In the genomic region with DNA sequence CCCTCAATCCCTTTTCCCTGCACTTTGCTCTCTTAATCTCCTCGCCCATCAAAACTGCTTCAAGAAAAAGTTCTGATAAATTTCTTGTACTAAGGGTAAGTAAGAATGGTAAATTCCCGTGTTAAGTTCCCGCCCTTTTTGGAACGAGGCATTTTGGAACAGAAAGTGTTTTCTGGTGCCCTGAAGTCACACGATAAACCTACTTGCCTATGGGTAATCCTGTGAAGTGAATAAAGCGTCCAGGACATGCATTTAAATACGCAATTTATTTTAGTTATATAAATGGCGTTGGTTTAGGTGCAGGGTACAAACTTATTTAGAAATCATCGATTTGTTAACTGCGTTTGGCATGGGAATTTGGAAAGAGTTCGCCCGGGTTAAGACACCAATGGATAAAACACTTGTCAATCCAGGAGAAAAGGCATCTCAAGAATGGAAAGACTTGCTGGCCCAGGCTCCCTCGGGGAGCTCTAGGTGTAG, we compare ENCODE assay signal across 8 cellular contexts. TPM values are rescaled to one million over a fixed set of nuclear protein-coding genes. Genes with fewer than 3 reads are reported as not detected.
A peak's percentile ranks its signal among the peaks of the same experiment; 100 is the strongest.
DNase-seq lines count a peak whose midpoint lies in the region; TF ChIP-seq lines count a peak whose summit lies in the region.

No MANE protein-coding gene starts in this region.

- peaks cover 7% of the 10 kb centered on the region for H3K4me1 ChIP-seq in ovary (ENCODE audit: insufficient read depth)

- no peak for TF ChIP-seq EP300 in ovary (IDR thresholded peaks at IDR 0.05)

- intact Hi-C loops in ovary (cut with DNase I): loop anchor here in 1 of 4 donors (10.0 kb wide), 2 partner anchors 75 to 245 kb away; a partner anchor contains a TSS

- H3K4me3 ChIP-seq in ovary: peak overlapping the region; percentile 90

- H3K27ac ChIP-seq in ovary: peak overlapping the region; percentile 56 to 86

- no peaks in the 10 kb centered on the region for H3K27me3 ChIP-seq in ovary

- H3K4me1 Mint-ChIP-seq in activated naive CD4-positive, alpha-beta T cell treated with anti-CD3 and anti-CD28 coated beads, Interleukin-2, amount 10 ng/mL, durations not matched to agents 7 days and 5 days: peaks cover 38% of the 10 kb centered on the region
- peaks cover 40% of the 10 kb centered on the region for H3K4me1 Mint-ChIP-seq in T-helper 2 cell treated with Interferon-gamma antibody and Interleukin-4, amounts not matched to agents 5 μg/mL and 100 μg/mL, for 36 hours (ENCODE audit: low read depth)

- peak overlapping the region; percentile 96 for H3K27ac Mint-ChIP-seq in activated naive CD4-positive, alpha-beta T cell treated with anti-CD3 and anti-CD28 coated beads, Interleukin-2, amount 10 ng/mL, durations not matched to agents 7 days and 5 days
- peak overlapping the region; percentile 96 for H3K27ac Mint-ChIP-seq in T-helper 2 cell treated with Interferon-gamma antibody and Interleukin-4, amounts not matched to agents 5 μg/mL and 100 μg/mL, for 36 hours

- H3K36me3 ChIP-seq in ovary: no peaks in the 10 kb centered on the region

- TF ChIP-seq CTCF in ovary (IDR thresholded peaks at IDR 0.05): no peak

- H3K9me3 Mint-ChIP-seq in activated naive CD4-positive, alpha-beta T cell treated with anti-CD3 and anti-CD28 coated beads, Interleukin-2, amount 10 ng/mL, durations not matched to agents 7 days and 5 days: no peaks in the 10 kb centered on the region
- no peaks in the 10 kb centered on the region for H3K9me3 Mint-ChIP-seq in T-helper 2 cell treated with Interferon-gamma antibody and Interleukin-4, amounts not matched to agents 5 μg/mL and 100 μg/mL, for 36 hours

- TF ChIP-seq POLR2A in ovary (IDR thresholded peaks at IDR 0.05): no peak

- peak overlapping the region; percentile 96 for H3K4me3 Mint-ChIP-seq in activated naive CD4-positive, alpha-beta T cell treated with anti-CD3 and anti-CD28 coated beads, Interleukin-2, amount 10 ng/mL, durations not matched to agents 7 days and 5 days
- H3K4me3 Mint-ChIP-seq in T-helper 2 cell treated with Interferon-gamma antibody and Interleukin-4, amounts not matched to agents 5 μg/mL and 100 μg/mL, for 36 hours: peak overlapping the region; percentile 95

- no peaks in the 10 kb centered on the region for H3K9me3 ChIP-seq in ovary

- DNase-seq in activated naive CD4-positive, alpha-beta T cell treated with anti-CD3 and anti-CD28 coated beads, Interleukin-2, amount 10 ng/mL, durations not matched to agents 7 days and 5 days: peak; percentile 44
- DNase-seq in activated naive CD4-positive, alpha-beta T cell treated with anti-CD3 and anti-CD28 coated beads, Interleukin-2, amount 50 U/mL, for 16 hours: no peak
- DNase-seq in T-helper 2 cell treated with Interferon-gamma antibody and Interleukin-4, amounts not matched to agents 5 μg/mL and 100 μg/mL, for 36 hours (ENCODE audit: low spot score): no peak
- DNase-seq in fibroblast of gingiva (ENCODE audit: low read depth) (peak; percentile 36), ovary (peak in 2 of 5 donors; percentile 17 to 30), retina (no peak), LoVo (ENCODE audit: low spot score) (no peak), NCI-H1105 treated with DMSO at 0.1 percent for 48 hours (lab: John Stamatoyannopoulos, UW) (no peak)

- H3K27me3 Mint-ChIP-seq in activated naive CD4-positive, alpha-beta T cell treated with anti-CD3 and anti-CD28 coated beads, Interleukin-2, amount 10 ng/mL, durations not matched to agents 7 days and 5 days: peaks cover 4% of the 10 kb centered on the region
- no peaks in the 10 kb centered on the region for H3K27me3 Mint-ChIP-seq in T-helper 2 cell treated with Interferon-gamma antibody and Interleukin-4, amounts not matched to agents 5 μg/mL and 100 μg/mL, for 36 hours (ENCODE audit: low read depth)

- CTCF ChIA-PET in activated naive CD4-positive, alpha-beta T cell treated with anti-CD3 and anti-CD28 coated beads, Interleukin-2, amount 10 ng/mL, durations not matched to agents 7 days and 5 days (lab: Charles Lee): interaction anchor here (0.7 kb wide), 1 partner anchor 13 kb away, joined by 3 read pairs; no protein-coding TSS in a partner anchor

- H3K36me3 Mint-ChIP-seq in activated naive CD4-positive, alpha-beta T cell treated with anti-CD3 and anti-CD28 coated beads, Interleukin-2, amount 10 ng/mL, durations not matched to agents 7 days and 5 days: peaks cover 34% of the 10 kb centered on the region
- peaks cover 31% of the 10 kb centered on the region for H3K36me3 Mint-ChIP-seq in T-helper 2 cell treated with Interferon-gamma antibody and Interleukin-4, amounts not matched to agents 5 μg/mL and 100 μg/mL, for 36 hours (ENCODE audit: low read depth)

- 4% methylated on average over 13 of the region's 13 CpGs for WGBS in ovary, 3 donors

RNA-seq across cellular contexts. Expression of a gene that starts 0.7 kb away (rescaled TPM):
- total RNA-seq in ovary: 100 to 1,000 TPM in 4 of 7 donors, 10 to 100 TPM in 3; 81.9 to 146 (median 107) TPM
- polyA plus RNA-seq in ovary: 100 to 1,000 TPM in 1 of 2 donors, 10 to 100 TPM in 1; 81.8 to 195 TPM

Comparison
In these comparisons a context has a peak if more than half of its experiments do, and no peak if none do; other contexts are left out.
1. DNase-seq: peak in activated naive CD4-positive, alpha-beta T cell treated with anti-CD3 and anti-CD28 coated beads, Interleukin-2, amount 10 ng/mL, durations not matched to agents 7 days and 5 days (single experiment) and fibroblast of gingiva (single experiment); none in activated naive CD4-positive, alpha-beta T cell treated with anti-CD3 and anti-CD28 coated beads, Interleukin-2, amount 50 U/mL, for 16 hours (single experiment), T-helper 2 cell treated with Interferon-gamma antibody and Interleukin-4, amounts not matched to agents 5 μg/mL and 100 μg/mL, for 36 hours (single experiment), retina (single experiment), LoVo (single experiment) and NCI-H1105 treated with DMSO at 0.1 percent for 48 hours (single experiment).